In genomic region chr17:75652934-75653549, GRCh38 we compare ENCODE assay signal across 8 cellular contexts. TPM values are rescaled to one million over a fixed set of nuclear protein-coding genes. Genes with fewer than 3 reads are reported as not detected.
DNase-seq lines count a peak whose midpoint lies in the region; ATAC-seq, FAIRE-seq and TF ChIP-seq lines count a peak whose summit lies in the region.

No MANE protein-coding gene starts in this region.

- H3K4me3 ChIP-seq in astrocyte of the spinal cord (ENCODE audit: low read depth, low read length) (no peak overlapping the region), keratinocyte (ENCODE audit: control insufficient read depth in 2 of 3, extremely low read depth in 1 of 3, insufficient read depth in 2 of 3, low read depth in 1 of 3, low read length in 3 of 3) (no peak overlapping the region), thyroid gland (replicated peaks in 1 of 3) (no peak overlapping the region)

- dilution Hi-C loops in keratinocyte (cut with MboI; ENCODE audit: extremely low pct_ligation_motif_present, low sequenced_read_pairs) = no loop called here

- WGBS in thyroid gland, 2 donors = 67 to 70% methylated on average over 6 of the region's 6 CpGs

- H4K20me1 ChIP-seq in keratinocyte (ENCODE audit: control insufficient read depth, extremely low read depth, insufficient read depth, low read length) = no peaks in the 10 kb centered on the region

- H3K9me1 ChIP-seq in keratinocyte (ENCODE audit: control insufficient read depth, extremely low read depth, insufficient read depth, low read length) = no peaks in the 10 kb centered on the region

- ATAC-seq in HG02588 (IDR thresholded peaks at IDR 0.05; ENCODE audit: unreplicated experiment) = no peak

- H3K9me3 ChIP-seq in keratinocyte (ENCODE audit: control insufficient read depth, low read depth, low read length) (no peaks in the 10 kb centered on the region), thyroid gland (no peaks in the 10 kb centered on the region)

- H3K79me2 ChIP-seq in keratinocyte (ENCODE audit: control insufficient read depth, insufficient read depth, low read length) = no peaks in the 10 kb centered on the region

- H3K36me3 ChIP-seq in keratinocyte (ENCODE audit: control insufficient read depth in 2 of 2, extremely low read depth in 1 of 2, insufficient read depth in 2 of 2, low read length in 2 of 2) = peaks cover 17 to 19% of the 10 kb centered on the region in 2 experiments
- peaks cover 15 to 20% of the 10 kb centered on the region in 2 donors for H3K36me3 ChIP-seq in thyroid gland

- H3K9ac ChIP-seq in keratinocyte (ENCODE audit: control insufficient read depth, extremely low read depth, insufficient read depth, low read length) = no peak overlapping the region

- DNase-seq in EH (ENCODE audit: low read depth) (peak; percentile 52), NCI-H1694 treated with DMSO at 0.1 percent for 48 hours (lab: John Stamatoyannopoulos, UW) (peak; percentile 46), astrocyte of the spinal cord (ENCODE audit: low read depth, low spot score) (peak; percentile 16), keratinocyte (ENCODE audit: low read depth, low spot score) (no peak), thyroid gland (peak in 1 of 2 donors; percentile 34), ureter (ENCODE audit: low spot score) (no peak)

- H3K27ac ChIP-seq in 22Rv1 = no peak overlapping the region
- no peak overlapping the region for H3K27ac ChIP-seq in keratinocyte (ENCODE audit: control insufficient read depth, insufficient read depth, low read length)
- no peak overlapping the region for H3K27ac ChIP-seq in thyroid gland

- no peaks in the 10 kb centered on the region for H3K27me3 ChIP-seq in keratinocyte (ENCODE audit: control insufficient read depth, extremely low read depth, insufficient read depth, low read length)
- H3K27me3 ChIP-seq in thyroid gland = no peaks in the 10 kb centered on the region

- H3K4me2 ChIP-seq in keratinocyte (ENCODE audit: control insufficient read depth, extremely low read depth, insufficient read depth, low read depth, low read length) = no peak overlapping the region

- intact Hi-C loops in thyroid gland (cut with DNase I) = loop anchor here (2.0 kb wide), 1 partner anchor 20 kb away; the partner anchor contains the start of gene SMIM5

- TF ChIP-seq CTCF in 22Rv1 (IDR thresholded peaks at IDR 0.05) (peak; percentile 84), astrocyte of the spinal cord (IDR thresholded peaks at IDR 0.05; ENCODE audit: low read depth, low read length) (peak; percentile 93), keratinocyte (optimal IDR thresholded peaks at IDR 0.05 in 1 of 3, IDR thresholded peaks at IDR 0.05 in 1 of 3, conservative IDR thresholded peaks at IDR 0.05 in 1 of 3; ENCODE audit: extremely low read depth in 1 of 3, insufficient read depth in 2 of 3, low read length in 3 of 3) (peak; percentile 78 to 84 (median 83)), thyroid gland (IDR thresholded peaks at IDR 0.05) (peak in 5 of 6 experiments; percentile 44 to 73 (median 65))

- no peak overlapping the region for H2AFZ ChIP-seq in keratinocyte (ENCODE audit: control insufficient read depth, low read length)

- no peaks in the 10 kb centered on the region for H3K4me1 ChIP-seq in keratinocyte (ENCODE audit: control insufficient read depth, extremely low read depth, insufficient read depth, low read length)
- H3K4me1 ChIP-seq in thyroid gland = no peaks in the 10 kb centered on the region

- no peak for FAIRE-seq in keratinocyte (lab: Jason Lieb, UNC)

- TF ChIP-seq POLR2A in thyroid gland (IDR thresholded peaks at IDR 0.05) = no peak

- in situ Hi-C loops in astrocyte of the spinal cord (cut with HindIII; ENCODE audit: low sequenced_read_pairs) = no loop called here

RNA-seq across cellular contexts. Expression of gene RECQL5, which starts 13.9 kb away (rescaled TPM):
- polyA plus RNA-seq in keratinocyte = 11.9 to 15.8 TPM (median 12.9 TPM) in 3 replicates
- 5.9 TPM for polyA plus RNA-seq in keratinocyte (2011; ENCODE audit: low read depth)
- polyA plus RNA-seq in keratinocyte (2011; cell fraction: cytosol; rRNA removed) = 5.3 and 5.5 TPM in 2 replicates
- polyA plus RNA-seq in keratinocyte (2011; cell fraction: nucleus; rRNA removed) = 80.9 and 96.7 TPM in 2 replicates
- 16.7 and 20.5 TPM in 2 replicates for polyA plus RNA-seq in keratinocyte (2012; ENCODE audit: low replicate concordance)
- polyA minus RNA-seq in keratinocyte = 31.0 to 53.1 TPM (median 38.4 TPM) in 3 replicates
- 11.1 TPM for polyA minus RNA-seq in keratinocyte (2011; cell fraction: cytosol; rRNA and poly(A)+ RNA removed)
- 35.5 and 43.4 TPM in 2 replicates for polyA minus RNA-seq in keratinocyte (2011; cell fraction: nucleus; rRNA and poly(A)+ RNA removed)
- total RNA-seq in thyroid gland (10 to 100 TPM; 41.9 to 91.8 (median 70.1) TPM), ureter (91.1 TPM)

RNA-seq across cellular contexts. Expression of gene SAP30BP, which starts 14.1 kb away (rescaled TPM):
- 99.0 to 103 TPM (median 101 TPM) in 3 replicates for polyA plus RNA-seq in keratinocyte
- 115 TPM for polyA plus RNA-seq in keratinocyte (2011; ENCODE audit: low read depth)
- polyA plus RNA-seq in keratinocyte (2011; cell fraction: cytosol; rRNA removed) = 97.8 and 111 TPM in 2 replicates
- 174 and 189 TPM in 2 replicates for polyA plus RNA-seq in keratinocyte (2011; cell fraction: nucleus; rRNA removed)
- 80.5 and 96.0 TPM in 2 replicates for polyA plus RNA-seq in keratinocyte (2012; ENCODE audit: low replicate concordance)
- 44.9 to 68.4 TPM (median 58.9 TPM) in 3 replicates for polyA minus RNA-seq in keratinocyte
- 52.4 TPM for polyA minus RNA-seq in keratinocyte (2011; cell fraction: cytosol; rRNA and poly(A)+ RNA removed)
- 43.7 and 56.2 TPM in 2 replicates for polyA minus RNA-seq in keratinocyte (2011; cell fraction: nucleus; rRNA and poly(A)+ RNA removed)
- total RNA-seq in thyroid gland = 10 to 100 TPM; 52.5 to 83.6 (median 72.7) TPM
- total RNA-seq in ureter = 106 TPM

RNA-seq across cellular contexts. Expression of gene SMIM5, which starts 19.8 kb away (rescaled TPM):
- polyA plus RNA-seq in keratinocyte = 0.15 to 0.59 TPM (median 0.24 TPM) in 3 replicates
- 0.80 TPM for polyA plus RNA-seq in keratinocyte (2011; ENCODE audit: low read depth)
- 0.23 and 0.39 TPM in 2 replicates for polyA plus RNA-seq in keratinocyte (2011; cell fraction: cytosol; rRNA removed)
- 0.18 and 0.28 TPM in 2 replicates for polyA plus RNA-seq in keratinocyte (2011; cell fraction: nucleus; rRNA removed)
- polyA plus RNA-seq in keratinocyte (2012; ENCODE audit: low replicate concordance) = 0.19 and 5.3 TPM in 2 replicates
- polyA minus RNA-seq in keratinocyte = 0.13 to 0.66 TPM (median 0.30 TPM) in 3 replicates
- polyA minus RNA-seq in keratinocyte (2011; cell fraction: cytosol; rRNA and poly(A)+ RNA removed) = not detected
- polyA minus RNA-seq in keratinocyte (2011; cell fraction: nucleus; rRNA and poly(A)+ RNA removed) = 0.39 and 0.53 TPM in 2 replicates
- total RNA-seq in thyroid gland (10 to 100 TPM in 2 of 4 donors, 1 to 10 TPM in 2; 2.3 to 13.6 (median 7.9) TPM), ureter (9.5 TPM)

Comparison
In these comparisons a context has a peak if more than half of its experiments do, and no peak if none do; other contexts are left out.
1. DNase-seq: peak in EH (single experiment), NCI-H1694 treated with DMSO at 0.1 percent for 48 hours (single experiment) and astrocyte of the spinal cord (single experiment); none in keratinocyte (single experiment) and ureter (single experiment).
2. Peak in every context shown above with its lines, with median percentiles within 50 percentile points of each other: CTCF ChIP-seq.